8 cellular contexts compared by ENCODE assay signal in genomic region chr12:45728625-45729232, GRCh38. TPM values are rescaled to one million over a fixed set of nuclear protein-coding genes. Genes with fewer than 3 reads are reported as not detected.
DNase-seq lines count a peak whose midpoint lies in the region; ATAC-seq and TF ChIP-seq lines count a peak whose summit lies in the region.

No MANE protein-coding gene starts in this region.

- ATAC-seq in HG02571 (IDR thresholded peaks at IDR 0.05; ENCODE audit: unreplicated experiment) = peak; percentile 52

- in situ Hi-C loops in SK-MEL-5 (cut with HindIII; ENCODE audit: low pct_unique_long_range_greater_than_20kb, low sequenced_read_pairs) = no loop called here

- H3K27ac ChIP-seq in temporal lobe (ENCODE audit: low read depth, low read length) = peak overlapping the region; percentile 89

- DNase-seq in GM10266 (ENCODE audit: extremely low spot score) (peak; percentile 84), NAMALWA (ENCODE audit: low spot score) (peak; percentile 98), SK-MEL-5 (ENCODE audit: low read depth, low spot score) (peak; percentile 97), globus pallidus (ENCODE audit: low spot score) (peak; percentile 96), occipital lobe (lab: John Stamatoyannopoulos, UW) (peak; percentile 97)
- DNase-seq in activated naive CD4-positive, alpha-beta T cell treated with anti-CD3 and anti-CD28 coated beads, Interleukin-2, amount 50 U/mL, for 16 hours = peak; percentile 95

- peak; percentile 99 for TF ChIP-seq CTCF in GM10266 (IDR thresholded peaks at IDR 0.05; ENCODE audit: control insufficient read depth, insufficient read depth, low read depth, missing control alignments)

RNA-seq across cellular contexts. Expression of gene ARID2, which starts 0.8 kb away (rescaled TPM):
- total RNA-seq in SK-MEL-5 (2014; rRNA removed; shearing (Covaris generic)) = 21.9 and 26.6 TPM in 2 replicates
- polyA plus RNA-seq in SK-MEL-5 (2015; cell fraction: cytosol; rRNA removed) = 10.5 and 15.6 TPM in 2 replicates
- polyA plus RNA-seq in SK-MEL-5 (2015; cell fraction: nucleus; rRNA removed) = 20.7 and 22.2 TPM in 2 replicates
- 46.5 TPM for total RNA-seq in occipital lobe
- total RNA-seq in temporal lobe = 40.1 TPM

Comparison
In these comparisons a context has a peak if more than half of its experiments do, and no peak if none do; other contexts are left out.
1. Peak in every context shown above with its lines: DNase-seq, ATAC-seq and H3K27ac ChIP-seq.